1 cellular context compared by ENCODE assay signal in the genomic region with DNA sequence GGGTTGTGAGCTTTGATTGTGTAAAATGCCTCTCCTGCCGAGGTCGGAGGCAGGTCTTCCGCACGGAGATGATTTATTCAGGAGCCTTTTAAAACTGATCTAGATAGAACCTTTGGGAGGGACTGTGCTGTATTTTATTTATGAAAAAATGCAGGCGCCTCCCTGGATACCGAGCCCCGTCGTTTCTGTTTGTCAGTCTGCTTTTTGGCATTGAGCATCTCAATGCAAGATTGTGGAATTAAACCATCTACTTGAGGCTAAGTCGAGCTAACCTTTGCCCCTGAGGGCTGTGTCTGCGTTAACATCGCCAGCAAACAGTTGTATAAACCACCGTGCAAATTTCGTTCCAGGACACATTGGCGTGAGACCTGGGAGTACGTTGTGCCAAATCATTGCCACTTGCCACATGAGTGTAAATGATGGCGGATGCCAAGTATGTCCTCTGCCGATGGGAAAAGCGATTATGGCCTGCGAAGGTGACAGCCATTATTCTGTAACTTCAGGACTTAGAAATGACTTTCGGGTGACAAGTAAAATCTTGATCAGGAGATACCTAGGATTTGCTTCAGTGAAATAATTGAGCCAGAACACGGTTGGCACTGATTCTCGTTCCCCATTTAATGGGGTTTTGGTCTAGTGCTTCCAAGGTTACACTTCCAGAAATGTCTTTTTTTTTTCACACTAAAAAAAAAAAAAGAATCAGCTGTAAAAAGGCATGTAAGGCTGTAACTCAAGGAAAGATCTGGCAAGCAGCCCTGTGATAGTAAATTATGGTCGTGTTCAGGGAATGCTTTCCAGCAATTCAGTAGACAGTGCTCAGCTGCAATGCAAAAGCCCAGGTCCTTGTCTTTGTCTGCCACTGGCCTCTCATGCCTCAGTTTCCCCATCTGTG.
TF ChIP-seq lines count a peak whose summit lies in the region.

No MANE protein-coding gene starts in this region.

TF ChIP-seq in GM23338, 12 proteins besides CTCF, POLR2A, EP300 and RAD21 (continued from another document):
- TF ChIP-seq, protein P1, sequence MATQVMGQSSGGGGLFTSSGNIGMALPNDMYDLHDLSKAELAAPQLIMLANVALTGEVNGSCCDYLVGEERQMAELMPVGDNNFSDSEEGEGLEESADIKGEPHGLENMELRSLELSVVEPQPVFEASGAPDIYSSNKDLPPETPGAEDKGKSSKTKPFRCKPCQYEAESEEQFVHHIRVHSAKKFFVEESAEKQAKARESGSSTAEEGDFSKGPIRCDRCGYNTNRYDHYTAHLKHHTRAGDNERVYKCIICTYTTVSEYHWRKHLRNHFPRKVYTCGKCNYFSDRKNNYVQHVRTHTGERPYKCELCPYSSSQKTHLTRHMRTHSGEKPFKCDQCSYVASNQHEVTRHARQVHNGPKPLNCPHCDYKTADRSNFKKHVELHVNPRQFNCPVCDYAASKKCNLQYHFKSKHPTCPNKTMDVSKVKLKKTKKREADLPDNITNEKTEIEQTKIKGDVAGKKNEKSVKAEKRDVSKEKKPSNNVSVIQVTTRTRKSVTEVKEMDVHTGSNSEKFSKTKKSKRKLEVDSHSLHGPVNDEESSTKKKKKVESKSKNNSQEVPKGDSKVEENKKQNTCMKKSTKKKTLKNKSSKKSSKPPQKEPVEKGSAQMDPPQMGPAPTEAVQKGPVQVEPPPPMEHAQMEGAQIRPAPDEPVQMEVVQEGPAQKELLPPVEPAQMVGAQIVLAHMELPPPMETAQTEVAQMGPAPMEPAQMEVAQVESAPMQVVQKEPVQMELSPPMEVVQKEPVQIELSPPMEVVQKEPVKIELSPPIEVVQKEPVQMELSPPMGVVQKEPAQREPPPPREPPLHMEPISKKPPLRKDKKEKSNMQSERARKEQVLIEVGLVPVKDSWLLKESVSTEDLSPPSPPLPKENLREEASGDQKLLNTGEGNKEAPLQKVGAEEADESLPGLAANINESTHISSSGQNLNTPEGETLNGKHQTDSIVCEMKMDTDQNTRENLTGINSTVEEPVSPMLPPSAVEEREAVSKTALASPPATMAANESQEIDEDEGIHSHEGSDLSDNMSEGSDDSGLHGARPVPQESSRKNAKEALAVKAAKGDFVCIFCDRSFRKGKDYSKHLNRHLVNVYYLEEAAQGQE (IDR thresholded peaks at IDR 0.05; ENCODE audit: unreplicated experiment): no peak
- TF ChIP-seq NANOG (IDR thresholded peaks at IDR 0.05; ENCODE audit: borderline replicate concordance): no peak
- TF ChIP-seq CREB1 (CRISPR knock-in tag; IDR thresholded peaks at IDR 0.05; ENCODE audit: low read depth): no peak
- TF ChIP-seq, protein P2, sequence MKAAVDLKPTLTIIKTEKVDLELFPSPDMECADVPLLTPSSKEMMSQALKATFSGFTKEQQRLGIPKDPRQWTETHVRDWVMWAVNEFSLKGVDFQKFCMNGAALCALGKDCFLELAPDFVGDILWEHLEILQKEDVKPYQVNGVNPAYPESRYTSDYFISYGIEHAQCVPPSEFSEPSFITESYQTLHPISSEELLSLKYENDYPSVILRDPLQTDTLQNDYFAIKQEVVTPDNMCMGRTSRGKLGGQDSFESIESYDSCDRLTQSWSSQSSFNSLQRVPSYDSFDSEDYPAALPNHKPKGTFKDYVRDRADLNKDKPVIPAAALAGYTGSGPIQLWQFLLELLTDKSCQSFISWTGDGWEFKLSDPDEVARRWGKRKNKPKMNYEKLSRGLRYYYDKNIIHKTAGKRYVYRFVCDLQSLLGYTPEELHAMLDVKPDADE (IDR thresholded peaks at IDR 0.05): no peak
- no peak for TF ChIP-seq JUNB (IDR thresholded peaks at IDR 0.05; ENCODE audit: unreplicated experiment)
- no peak for TF ChIP-seq EZH2 (IDR thresholded peaks at IDR 0.05; ENCODE audit: low read depth, unreplicated experiment)
- TF ChIP-seq, protein P3, sequence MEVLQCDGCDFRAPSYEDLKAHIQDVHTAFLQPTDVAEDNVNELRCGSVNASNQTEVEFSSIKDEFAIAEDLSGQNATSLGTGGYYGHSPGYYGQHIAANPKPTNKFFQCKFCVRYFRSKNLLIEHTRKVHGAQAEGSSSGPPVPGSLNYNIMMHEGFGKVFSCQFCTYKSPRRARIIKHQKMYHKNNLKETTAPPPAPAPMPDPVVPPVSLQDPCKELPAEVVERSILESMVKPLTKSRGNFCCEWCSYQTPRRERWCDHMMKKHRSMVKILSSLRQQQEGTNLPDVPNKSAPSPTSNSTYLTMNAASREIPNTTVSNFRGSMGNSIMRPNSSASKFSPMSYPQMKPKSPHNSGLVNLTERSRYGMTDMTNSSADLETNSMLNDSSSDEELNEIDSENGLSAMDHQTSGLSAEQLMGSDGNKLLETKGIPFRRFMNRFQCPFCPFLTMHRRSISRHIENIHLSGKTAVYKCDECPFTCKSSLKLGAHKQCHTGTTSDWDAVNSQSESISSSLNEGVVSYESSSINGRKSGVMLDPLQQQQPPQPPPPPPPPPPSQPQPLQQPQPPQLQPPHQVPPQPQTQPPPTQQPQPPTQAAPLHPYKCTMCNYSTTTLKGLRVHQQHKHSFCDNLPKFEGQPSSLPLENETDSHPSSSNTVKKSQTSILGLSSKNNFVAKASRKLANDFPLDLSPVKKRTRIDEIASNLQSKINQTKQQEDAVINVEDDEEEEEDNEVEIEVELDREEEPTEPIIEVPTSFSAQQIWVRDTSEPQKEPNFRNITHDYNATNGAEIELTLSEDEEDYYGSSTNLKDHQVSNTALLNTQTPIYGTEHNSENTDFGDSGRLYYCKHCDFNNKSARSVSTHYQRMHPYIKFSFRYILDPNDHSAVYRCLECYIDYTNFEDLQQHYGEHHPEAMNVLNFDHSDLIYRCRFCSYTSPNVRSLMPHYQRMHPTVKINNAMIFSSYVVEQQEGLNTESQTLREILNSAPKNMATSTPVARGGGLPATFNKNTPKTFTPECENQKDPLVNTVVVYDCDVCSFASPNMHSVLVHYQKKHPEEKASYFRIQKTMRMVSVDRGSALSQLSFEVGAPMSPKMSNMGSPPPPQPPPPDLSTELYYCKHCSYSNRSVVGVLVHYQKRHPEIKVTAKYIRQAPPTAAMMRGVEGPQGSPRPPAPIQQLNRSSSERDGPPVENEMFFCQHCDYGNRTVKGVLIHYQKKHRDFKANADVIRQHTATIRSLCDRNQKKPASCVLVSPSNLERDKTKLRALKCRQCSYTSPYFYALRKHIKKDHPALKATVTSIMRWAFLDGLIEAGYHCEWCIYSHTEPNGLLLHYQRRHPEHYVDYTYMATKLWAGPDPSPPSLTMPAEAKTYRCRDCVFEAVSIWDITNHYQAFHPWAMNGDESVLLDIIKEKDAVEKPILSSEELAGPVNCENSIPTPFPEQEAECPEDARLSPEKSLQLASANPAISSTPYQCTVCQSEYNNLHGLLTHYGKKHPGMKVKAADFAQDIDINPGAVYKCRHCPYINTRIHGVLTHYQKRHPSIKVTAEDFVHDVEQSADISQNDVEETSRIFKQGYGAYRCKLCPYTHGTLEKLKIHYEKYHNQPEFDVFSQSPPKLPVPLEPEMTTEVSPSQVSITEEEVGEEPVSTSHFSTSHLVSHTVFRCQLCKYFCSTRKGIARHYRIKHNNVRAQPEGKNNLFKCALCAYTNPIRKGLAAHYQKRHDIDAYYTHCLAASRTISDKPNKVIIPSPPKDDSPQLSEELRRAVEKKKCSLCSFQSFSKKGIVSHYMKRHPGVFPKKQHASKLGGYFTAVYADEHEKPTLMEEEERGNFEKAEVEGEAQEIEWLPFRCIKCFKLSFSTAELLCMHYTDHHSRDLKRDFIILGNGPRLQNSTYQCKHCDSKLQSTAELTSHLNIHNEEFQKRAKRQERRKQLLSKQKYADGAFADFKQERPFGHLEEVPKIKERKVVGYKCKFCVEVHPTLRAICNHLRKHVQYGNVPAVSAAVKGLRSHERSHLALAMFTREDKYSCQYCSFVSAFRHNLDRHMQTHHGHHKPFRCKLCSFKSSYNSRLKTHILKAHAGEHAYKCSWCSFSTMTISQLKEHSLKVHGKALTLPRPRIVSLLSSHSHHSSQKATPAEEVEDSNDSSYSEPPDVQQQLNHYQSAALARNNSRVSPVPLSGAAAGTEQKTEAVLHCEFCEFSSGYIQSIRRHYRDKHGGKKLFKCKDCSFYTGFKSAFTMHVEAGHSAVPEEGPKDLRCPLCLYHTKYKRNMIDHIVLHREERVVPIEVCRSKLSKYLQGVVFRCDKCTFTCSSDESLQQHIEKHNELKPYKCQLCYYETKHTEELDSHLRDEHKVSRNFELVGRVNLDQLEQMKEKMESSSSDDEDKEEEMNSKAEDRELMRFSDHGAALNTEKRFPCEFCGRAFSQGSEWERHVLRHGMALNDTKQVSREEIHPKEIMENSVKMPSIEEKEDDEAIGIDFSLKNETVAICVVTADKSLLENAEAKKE (CRISPR knock-in tag; IDR thresholded peaks at IDR 0.05): no peak
